ENCODE assay signal across 1 cellular context in the genomic region with DNA sequence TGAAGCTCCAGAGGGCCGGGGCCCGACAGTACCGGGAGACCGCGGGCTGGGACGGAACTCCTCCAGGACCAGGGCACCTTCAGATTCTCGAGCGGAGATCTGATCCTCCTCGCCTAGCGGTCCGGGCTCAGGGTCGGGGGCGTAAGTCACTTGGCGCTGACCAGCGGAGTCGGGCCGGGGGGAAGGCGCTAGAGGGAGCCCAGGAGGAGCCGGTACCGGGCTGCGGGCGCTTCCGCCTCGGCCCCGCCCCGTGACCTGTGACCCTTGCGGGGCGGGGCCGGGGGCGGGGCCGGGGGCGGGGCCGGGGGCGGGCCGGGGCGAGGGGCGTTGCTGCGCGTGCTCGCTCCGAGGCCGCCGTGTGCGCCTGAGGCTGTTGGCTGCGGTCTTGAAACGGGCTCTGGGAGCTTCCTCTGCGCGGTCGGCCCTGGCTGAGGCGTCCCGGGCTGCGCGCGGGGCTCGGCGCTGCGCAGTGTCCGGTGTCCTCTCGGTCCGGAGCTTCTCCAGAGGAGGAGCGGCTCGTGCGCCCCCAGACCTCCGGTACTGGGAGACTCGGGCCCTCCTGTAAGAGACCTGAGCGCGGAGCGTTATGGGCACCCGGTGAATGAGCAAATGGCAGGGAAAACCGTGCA.
A peak's percentile ranks its signal among the peaks of the same experiment; 100 is the strongest.
TF ChIP-seq lines count a peak whose summit lies in the region.

ARSA (minus strand) TSS at position 239 of the 629 bp plus-strand sequence. CDS start 373 bp downstream, outside the sequence.

TF ChIP-seq in HepG2, 621 proteins besides CTCF, POLR2A, EP300 and RAD21 (continued from another document and continues in another):
- TF ChIP-seq, protein P1, sequence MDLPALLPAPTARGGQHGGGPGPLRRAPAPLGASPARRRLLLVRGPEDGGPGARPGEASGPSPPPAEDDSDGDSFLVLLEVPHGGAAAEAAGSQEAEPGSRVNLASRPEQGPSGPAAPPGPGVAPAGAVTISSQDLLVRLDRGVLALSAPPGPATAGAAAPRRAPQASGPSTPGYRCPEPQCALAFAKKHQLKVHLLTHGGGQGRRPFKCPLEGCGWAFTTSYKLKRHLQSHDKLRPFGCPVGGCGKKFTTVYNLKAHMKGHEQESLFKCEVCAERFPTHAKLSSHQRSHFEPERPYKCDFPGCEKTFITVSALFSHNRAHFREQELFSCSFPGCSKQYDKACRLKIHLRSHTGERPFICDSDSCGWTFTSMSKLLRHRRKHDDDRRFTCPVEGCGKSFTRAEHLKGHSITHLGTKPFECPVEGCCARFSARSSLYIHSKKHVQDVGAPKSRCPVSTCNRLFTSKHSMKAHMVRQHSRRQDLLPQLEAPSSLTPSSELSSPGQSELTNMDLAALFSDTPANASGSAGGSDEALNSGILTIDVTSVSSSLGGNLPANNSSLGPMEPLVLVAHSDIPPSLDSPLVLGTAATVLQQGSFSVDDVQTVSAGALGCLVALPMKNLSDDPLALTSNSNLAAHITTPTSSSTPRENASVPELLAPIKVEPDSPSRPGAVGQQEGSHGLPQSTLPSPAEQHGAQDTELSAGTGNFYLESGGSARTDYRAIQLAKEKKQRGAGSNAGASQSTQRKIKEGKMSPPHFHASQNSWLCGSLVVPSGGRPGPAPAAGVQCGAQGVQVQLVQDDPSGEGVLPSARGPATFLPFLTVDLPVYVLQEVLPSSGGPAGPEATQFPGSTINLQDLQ (CRISPR knock-in tag; IDR thresholded peaks at IDR 0.05) = no peak
- TF ChIP-seq ZFP36L1 (CRISPR knock-in tag; IDR thresholded peaks at IDR 0.05) = 0 out of 2 replicates have a peak, but pooled peaks have one; percentile 8
- TF ChIP-seq ZNF280B (CRISPR knock-in tag; IDR thresholded peaks at IDR 0.05; ENCODE audit: borderline replicate concordance) = no peak
- peak; percentile 79 for TF ChIP-seq ELF1 (CRISPR knock-in tag; IDR thresholded peaks at IDR 0.05)
- TF ChIP-seq, protein P2, sequence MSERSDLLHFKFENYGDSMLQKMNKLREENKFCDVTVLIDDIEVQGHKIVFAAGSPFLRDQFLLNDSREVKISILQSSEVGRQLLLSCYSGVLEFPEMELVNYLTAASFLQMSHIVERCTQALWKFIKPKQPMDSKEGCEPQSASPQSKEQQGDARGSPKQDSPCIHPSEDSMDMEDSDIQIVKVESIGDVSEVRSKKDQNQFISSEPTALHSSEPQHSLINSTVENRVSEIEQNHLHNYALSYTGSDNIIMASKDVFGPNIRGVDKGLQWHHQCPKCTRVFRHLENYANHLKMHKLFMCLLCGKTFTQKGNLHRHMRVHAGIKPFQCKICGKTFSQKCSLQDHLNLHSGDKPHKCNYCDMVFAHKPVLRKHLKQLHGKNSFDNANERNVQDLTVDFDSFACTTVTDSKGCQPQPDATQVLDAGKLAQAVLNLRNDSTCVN (CRISPR knock-in tag; IDR thresholded peaks at IDR 0.05; ENCODE audit: borderline replicate concordance) = no peak
- TF ChIP-seq KMT2B (CRISPR knock-in tag; IDR thresholded peaks at IDR 0.05) = no peak; the same call in 1 of the 2 replicates
- TF ChIP-seq, protein P3, sequence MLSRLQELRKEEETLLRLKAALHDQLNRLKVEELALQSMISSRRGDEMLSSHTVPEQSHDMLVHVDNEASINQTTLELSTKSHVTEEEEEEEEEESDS (CRISPR knock-in tag; IDR thresholded peaks at IDR 0.05; ENCODE audit: borderline replicate concordance) = no peak
- TF ChIP-seq CREBL2 (CRISPR knock-in tag; IDR thresholded peaks at IDR 0.05; ENCODE audit: borderline replicate concordance) = peak; percentile 30; the same call in 1 of the 2 replicates
- TF ChIP-seq ZNF124 (CRISPR knock-in tag; IDR thresholded peaks at IDR 0.05) = no peak
- TF ChIP-seq, protein P4, sequence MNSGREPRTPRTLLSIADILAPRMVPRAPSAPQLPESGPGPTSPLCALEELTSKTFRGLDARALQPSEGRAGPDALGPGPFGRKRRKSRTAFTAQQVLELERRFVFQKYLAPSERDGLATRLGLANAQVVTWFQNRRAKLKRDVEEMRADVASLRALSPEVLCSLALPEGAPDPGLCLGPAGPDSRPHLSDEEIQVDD (CRISPR knock-in tag; IDR thresholded peaks at IDR 0.05; ENCODE audit: borderline replicate concordance) = no peak
- TF ChIP-seq GPBP1L1 (CRISPR knock-in tag; IDR thresholded peaks at IDR 0.05) = no peak
- TF ChIP-seq ZNF7 (CRISPR knock-in tag; IDR thresholded peaks at IDR 0.05) = no peak
- TF ChIP-seq SP1 (IDR thresholded peaks at IDR 0.05) = no peak
- peak; percentile 54; the same call in 1 of the 2 replicates for TF ChIP-seq SP1 (CRISPR knock-in tag; IDR thresholded peaks at IDR 0.05)
- TF ChIP-seq, protein P5, sequence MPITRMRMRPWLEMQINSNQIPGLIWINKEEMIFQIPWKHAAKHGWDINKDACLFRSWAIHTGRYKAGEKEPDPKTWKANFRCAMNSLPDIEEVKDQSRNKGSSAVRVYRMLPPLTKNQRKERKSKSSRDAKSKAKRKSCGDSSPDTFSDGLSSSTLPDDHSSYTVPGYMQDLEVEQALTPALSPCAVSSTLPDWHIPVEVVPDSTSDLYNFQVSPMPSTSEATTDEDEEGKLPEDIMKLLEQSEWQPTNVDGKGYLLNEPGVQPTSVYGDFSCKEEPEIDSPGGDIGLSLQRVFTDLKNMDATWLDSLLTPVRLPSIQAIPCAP (CRISPR knock-in tag; IDR thresholded peaks at IDR 0.05; ENCODE audit: low read depth) = no peak
- TF ChIP-seq ATAD3A (CRISPR knock-in tag; IDR thresholded peaks at IDR 0.05) = no peak
- TF ChIP-seq ZNF614 (CRISPR knock-in tag; IDR thresholded peaks at IDR 0.05; ENCODE audit: borderline replicate concordance) = no peak
- TF ChIP-seq REPIN1 (CRISPR knock-in tag; IDR thresholded peaks at IDR 0.05; ENCODE audit: borderline replicate concordance, low read depth) = no peak
- TF ChIP-seq, protein P6, sequence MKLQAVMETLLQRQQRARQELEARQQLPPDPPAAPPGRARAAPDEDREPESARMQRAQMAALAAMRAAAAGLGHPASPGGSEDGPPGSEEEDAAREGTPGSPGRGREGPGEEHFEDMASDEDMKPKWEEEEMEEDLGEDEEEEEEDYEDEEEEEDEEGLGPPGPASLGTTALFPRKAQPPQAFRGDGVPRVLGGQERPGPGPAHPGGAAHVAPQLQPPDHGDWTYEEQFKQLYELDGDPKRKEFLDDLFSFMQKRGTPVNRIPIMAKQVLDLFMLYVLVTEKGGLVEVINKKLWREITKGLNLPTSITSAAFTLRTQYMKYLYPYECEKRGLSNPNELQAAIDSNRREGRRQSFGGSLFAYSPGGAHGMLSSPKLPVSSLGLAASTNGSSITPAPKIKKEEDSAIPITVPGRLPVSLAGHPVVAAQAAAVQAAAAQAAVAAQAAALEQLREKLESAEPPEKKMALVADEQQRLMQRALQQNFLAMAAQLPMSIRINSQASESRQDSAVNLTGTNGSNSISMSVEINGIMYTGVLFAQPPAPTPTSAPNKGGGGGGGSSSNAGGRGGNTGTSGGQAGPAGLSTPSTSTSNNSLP (IDR thresholded peaks at IDR 0.05; ENCODE audit: low read depth, low read length) = no peak
- TF ChIP-seq, protein P7, sequence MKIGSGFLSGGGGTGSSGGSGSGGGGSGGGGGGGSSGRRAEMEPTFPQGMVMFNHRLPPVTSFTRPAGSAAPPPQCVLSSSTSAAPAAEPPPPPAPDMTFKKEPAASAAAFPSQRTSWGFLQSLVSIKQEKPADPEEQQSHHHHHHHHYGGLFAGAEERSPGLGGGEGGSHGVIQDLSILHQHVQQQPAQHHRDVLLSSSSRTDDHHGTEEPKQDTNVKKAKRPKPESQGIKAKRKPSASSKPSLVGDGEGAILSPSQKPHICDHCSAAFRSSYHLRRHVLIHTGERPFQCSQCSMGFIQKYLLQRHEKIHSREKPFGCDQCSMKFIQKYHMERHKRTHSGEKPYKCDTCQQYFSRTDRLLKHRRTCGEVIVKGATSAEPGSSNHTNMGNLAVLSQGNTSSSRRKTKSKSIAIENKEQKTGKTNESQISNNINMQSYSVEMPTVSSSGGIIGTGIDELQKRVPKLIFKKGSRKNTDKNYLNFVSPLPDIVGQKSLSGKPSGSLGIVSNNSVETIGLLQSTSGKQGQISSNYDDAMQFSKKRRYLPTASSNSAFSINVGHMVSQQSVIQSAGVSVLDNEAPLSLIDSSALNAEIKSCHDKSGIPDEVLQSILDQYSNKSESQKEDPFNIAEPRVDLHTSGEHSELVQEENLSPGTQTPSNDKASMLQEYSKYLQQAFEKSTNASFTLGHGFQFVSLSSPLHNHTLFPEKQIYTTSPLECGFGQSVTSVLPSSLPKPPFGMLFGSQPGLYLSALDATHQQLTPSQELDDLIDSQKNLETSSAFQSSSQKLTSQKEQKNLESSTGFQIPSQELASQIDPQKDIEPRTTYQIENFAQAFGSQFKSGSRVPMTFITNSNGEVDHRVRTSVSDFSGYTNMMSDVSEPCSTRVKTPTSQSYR (CRISPR knock-in tag; IDR thresholded peaks at IDR 0.05; ENCODE audit: borderline replicate concordance) = no peak
- no peak for TF ChIP-seq STAT5B (CRISPR knock-in tag; IDR thresholded peaks at IDR 0.05)
- peak; percentile 77; the same call in 1 of the 2 replicates for TF ChIP-seq ZSCAN21 (CRISPR knock-in tag; IDR thresholded peaks at IDR 0.05; ENCODE audit: borderline replicate concordance)
- TF ChIP-seq ZNF687 (CRISPR knock-in tag; IDR thresholded peaks at IDR 0.05) = peak; percentile 82
- TF ChIP-seq ZNF615 (CRISPR knock-in tag; IDR thresholded peaks at IDR 0.05; ENCODE audit: borderline replicate concordance) = no peak
- no peak for TF ChIP-seq ZSCAN30 (CRISPR knock-in tag; IDR thresholded peaks at IDR 0.05)
- no peak for TF ChIP-seq MTA1 (CRISPR knock-in tag; IDR thresholded peaks at IDR 0.05; ENCODE audit: borderline replicate concordance)
- TF ChIP-seq, protein P8, sequence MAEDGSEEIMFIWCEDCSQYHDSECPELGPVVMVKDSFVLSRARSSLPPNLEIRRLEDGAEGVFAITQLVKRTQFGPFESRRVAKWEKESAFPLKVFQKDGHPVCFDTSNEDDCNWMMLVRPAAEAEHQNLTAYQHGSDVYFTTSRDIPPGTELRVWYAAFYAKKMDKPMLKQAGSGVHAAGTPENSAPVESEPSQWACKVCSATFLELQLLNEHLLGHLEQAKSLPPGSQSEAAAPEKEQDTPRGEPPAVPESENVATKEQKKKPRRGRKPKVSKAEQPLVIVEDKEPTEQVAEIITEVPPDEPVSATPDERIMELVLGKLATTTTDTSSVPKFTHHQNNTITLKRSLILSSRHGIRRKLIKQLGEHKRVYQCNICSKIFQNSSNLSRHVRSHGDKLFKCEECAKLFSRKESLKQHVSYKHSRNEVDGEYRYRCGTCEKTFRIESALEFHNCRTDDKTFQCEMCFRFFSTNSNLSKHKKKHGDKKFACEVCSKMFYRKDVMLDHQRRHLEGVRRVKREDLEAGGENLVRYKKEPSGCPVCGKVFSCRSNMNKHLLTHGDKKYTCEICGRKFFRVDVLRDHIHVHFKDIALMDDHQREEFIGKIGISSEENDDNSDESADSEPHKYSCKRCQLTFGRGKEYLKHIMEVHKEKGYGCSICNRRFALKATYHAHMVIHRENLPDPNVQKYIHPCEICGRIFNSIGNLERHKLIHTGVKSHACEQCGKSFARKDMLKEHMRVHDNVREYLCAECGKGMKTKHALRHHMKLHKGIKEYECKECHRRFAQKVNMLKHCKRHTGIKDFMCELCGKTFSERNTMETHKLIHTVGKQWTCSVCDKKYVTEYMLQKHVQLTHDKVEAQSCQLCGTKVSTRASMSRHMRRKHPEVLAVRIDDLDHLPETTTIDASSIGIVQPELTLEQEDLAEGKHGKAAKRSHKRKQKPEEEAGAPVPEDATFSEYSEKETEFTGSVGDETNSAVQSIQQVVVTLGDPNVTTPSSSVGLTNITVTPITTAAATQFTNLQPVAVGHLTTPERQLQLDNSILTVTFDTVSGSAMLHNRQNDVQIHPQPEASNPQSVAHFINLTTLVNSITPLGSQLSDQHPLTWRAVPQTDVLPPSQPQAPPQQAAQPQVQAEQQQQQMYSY (CRISPR knock-in tag; IDR thresholded peaks at IDR 0.05) = no peak
- no peak for TF ChIP-seq HHEX (CRISPR knock-in tag; IDR thresholded peaks at IDR 0.05)
- no peak for TF ChIP-seq ZNF878 (CRISPR knock-in tag; IDR thresholded peaks at IDR 0.05)
- TF ChIP-seq ESRRA (CRISPR knock-in tag; IDR thresholded peaks at IDR 0.05; ENCODE audit: low read depth) = no peak
- TF ChIP-seq TMF1 (CRISPR knock-in tag; IDR thresholded peaks at IDR 0.05; ENCODE audit: low read depth) = no peak
